Comparison of ENCODE assay signal across 26 cellular contexts in the genomic region with DNA sequence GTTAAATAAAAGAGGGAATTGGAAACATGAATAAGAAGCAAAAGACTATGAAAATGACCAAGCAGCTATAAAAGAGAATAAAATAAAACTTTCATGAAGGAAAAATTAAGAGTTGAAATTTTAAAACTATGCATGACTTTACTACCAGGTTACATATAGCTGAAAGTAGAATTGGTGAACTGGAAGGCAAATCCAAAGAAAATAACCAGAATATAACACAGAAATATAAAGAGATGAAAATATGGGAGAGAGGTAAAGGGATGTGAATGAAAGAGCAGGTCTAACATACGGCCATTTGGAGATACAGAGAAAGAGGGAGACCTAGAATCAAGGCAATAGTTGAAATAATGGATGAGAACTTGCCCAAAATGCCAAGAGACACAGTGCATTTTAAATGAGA.
"Had no signal": no experiment of that assay in that cellular context is flagged by ENCODE, and none has a peak within 500 bp of the region (broad histone marks: within the 10 kb centered on the region; RNA-seq: fewer than 3 reads in every experiment).

No MANE protein-coding gene starts in this region.

- H3K36me3 ChIP-seq: gastrocnemius medialis had no signal

- DNase-seq: dermis blood vessel endothelial cell; dorsolateral prefrontal cortex; effector CD4-positive, alpha-beta T cell; effector memory CD4-positive, alpha-beta T cell; erythroblast; esophagus squamous epithelium; foreskin fibroblast; foreskin melanocyte; gastrocnemius medialis; glutamatergic neuron; head of caudate nucleus; heart right ventricle; hippocampal formation; left cardiac atrium; left lung; left ventricle myocardium superior; lower lobe of right lung; mesenchymal stem cell; mucosa of descending colon; naive B cell had no signal

- H3K4me1 ChIP-seq: esophagus squamous epithelium, gastrocnemius medialis, heart right ventricle, left lung, lower lobe of right lung had no signal

- H3K9me3 ChIP-seq: esophagus squamous epithelium, gastrocnemius medialis, lower lobe of right lung, mucosa of descending colon had no signal

- ATAC-seq: esophagus mucosa, gastrocnemius medialis, heart right ventricle, left cardiac atrium, left lung, left ventricle myocardium superior, lower lobe of right lung, mucosa of descending colon had no signal

- H3K27ac ChIP-seq: coronary artery, dorsolateral prefrontal cortex, epithelial cell of prostate, esophagus squamous epithelium, gastrocnemius medialis, heart right ventricle, left lung, lower lobe of right lung had no signal

- FAIRE-seq: colon, islet of Langerhans, keratinocyte had no signal

- H3K4me3 ChIP-seq: coronary artery, dorsolateral prefrontal cortex, esophagus squamous epithelium, gastrocnemius medialis, heart right ventricle, left lung, lower lobe of right lung, mucosa of descending colon had no signal

- H3K27me3 ChIP-seq: dorsolateral prefrontal cortex, esophagus squamous epithelium, gastrocnemius medialis, heart right ventricle, left lung had no signal
